ENCODE assay signal across 14 cellular contexts in genomic region chr9:36152741-36153438, GRCh38. TPM values are rescaled to one million over a fixed set of nuclear protein-coding genes. Genes with fewer than 3 reads are reported as not detected.
DNase-seq lines count a peak whose midpoint lies in the region; ATAC-seq and TF ChIP-seq lines count a peak whose summit lies in the region.
"Had no signal": no experiment of that assay in that cellular context is flagged by ENCODE, and none has a peak within 500 bp of the region (broad histone marks: within the 10 kb centered on the region; RNA-seq: fewer than 3 reads in every experiment).

No MANE protein-coding gene starts in this region.

- no peaks in the 10 kb centered on the region for H3K9me3 ChIP-seq in lower lobe of right lung
- peaks cover 1% of the 10 kb centered on the region for H3K9me3 ChIP-seq in thymus (ENCODE audit: control insufficient read depth)
- H3K9me3 ChIP-seq: thyroid gland had no signal

- peak overlapping the region; percentile 44 for H3K27ac Mint-ChIP-seq in activated T-cell treated with anti-CD3 and anti-CD28 coated beads, Interleukin-2, amount 50 U/mL, for 24 hours
- peak overlapping the region; percentile 96 for H3K27ac Mint-ChIP-seq in activated CD4-positive, alpha-beta memory T cell treated with anti-CD3 and anti-CD28 coated beads for 36 hours

- no peak overlapping the region for H3K4me3 Mint-ChIP-seq in activated T-cell treated with anti-CD3 and anti-CD28 coated beads, Interleukin-2, amount 50 U/mL, for 24 hours
- no peak overlapping the region for H3K4me3 Mint-ChIP-seq in activated CD4-positive, alpha-beta memory T cell treated with anti-CD3 and anti-CD28 coated beads for 36 hours

- TF ChIP-seq CTCF in lower lobe of right lung (IDR thresholded peaks at IDR 0.05), result no peak

- no peak overlapping the region for H3K4me3 ChIP-seq in lower lobe of right lung
- no peak overlapping the region for H3K4me3 ChIP-seq in thymus (ENCODE audit: low read length)
- H3K4me3 ChIP-seq: PC-9, psoas muscle, thyroid gland had no signal

- peaks cover 15% of the 10 kb centered on the region for H3K36me3 Mint-ChIP-seq in activated T-cell treated with anti-CD3 and anti-CD28 coated beads, Interleukin-2, amount 50 U/mL, for 24 hours (ENCODE audit: low read depth)
- H3K36me3 Mint-ChIP-seq in activated CD4-positive, alpha-beta memory T cell treated with anti-CD3 and anti-CD28 coated beads for 36 hours, result peaks cover 10% of the 10 kb centered on the region

- peaks cover 80% of the 10 kb centered on the region for H3K4me1 ChIP-seq in lower lobe of right lung
- H3K4me1 ChIP-seq in thymus (ENCODE audit: control insufficient read depth, insufficient read depth, low read length), result peaks cover 35% of the 10 kb centered on the region

- H3K36me3 ChIP-seq in lower lobe of right lung (peaks cover 26% of the 10 kb centered on the region), thymus (ENCODE audit: control insufficient read depth, insufficient read depth) (no peaks in the 10 kb centered on the region)
- H3K36me3 ChIP-seq: thyroid gland had no signal

- ATAC-seq in lower lobe of right lung (no peak), GM21423 (IDR thresholded peaks at IDR 0.05; ENCODE audit: unreplicated experiment) (no peak)
- ATAC-seq: left lobe of liver, psoas muscle had no signal

- WGBS in thymus, result 96% methylated on average over 10 of the region's 10 CpGs

- H3K27me3 Mint-ChIP-seq in activated T-cell treated with anti-CD3 and anti-CD28 coated beads, Interleukin-2, amount 50 U/mL, for 24 hours, result no peaks in the 10 kb centered on the region
- H3K27me3 Mint-ChIP-seq in activated CD4-positive, alpha-beta memory T cell treated with anti-CD3 and anti-CD28 coated beads for 36 hours, result no peaks in the 10 kb centered on the region

- intact Hi-C loops in activated CD4-positive, alpha-beta memory T cell treated with anti-CD3 and anti-CD28 coated beads for 36 hours (cut with micrococcal nuclease), result loop anchor here (1.0 to 5.0 kb wide), 4 partner anchors 9 to 146 kb away; partner anchors contain the start of gene GLIPR2
- intact Hi-C loops in lower lobe of right lung (cut with DNase I), result no loop called here

- CTCF ChIA-PET in activated CD4-positive, alpha-beta memory T cell treated with anti-CD3 and anti-CD28 coated beads for 36 hours (lab: Charles Lee), result interaction anchor here (0.9 to 2.2 kb wide), 3 partner anchors 13 to 51 kb away, joined by 4 to 8 read pairs (median 5); no protein-coding TSS in a partner anchor

- POLR2A ChIA-PET in activated CD4-positive, alpha-beta memory T cell treated with anti-CD3 and anti-CD28 coated beads for 36 hours (lab: Charles Lee), result interaction anchor here (0.7 to 1.0 kb wide), 3 partner anchors 10 to 82 kb away, joined by 3 to 5 read pairs (median 4); partner anchors contain the start of gene CLTA

- H3K27ac ChIP-seq in lower lobe of right lung (peak overlapping the region; percentile 55), thymus (ENCODE audit: low read depth) (peak overlapping the region; percentile 52)
- H3K27ac ChIP-seq: PC-9, psoas muscle had no signal

- H3K27me3 ChIP-seq in lower lobe of right lung (ENCODE audit: low read depth) (no peaks in the 10 kb centered on the region), thymus (ENCODE audit: control insufficient read depth, insufficient read depth) (no peaks in the 10 kb centered on the region)
- H3K27me3 ChIP-seq: thyroid gland had no signal

- no peak for DNase-seq in activated T-cell treated with anti-CD3 and anti-CD28 coated beads, Interleukin-2, amount 50 U/mL, for 24 hours
- DNase-seq in activated T-cell treated with anti-CD3 and anti-CD28 coated beads for 4 hours, result no peak
- no peak for DNase-seq in activated CD4-positive, alpha-beta memory T cell treated with anti-CD3 and anti-CD28 coated beads for 36 hours
- no peak for DNase-seq in lower lobe of right lung
- DNase-seq in DMS 273 (lab: John Stamatoyannopoulos, UW; ENCODE audit: unreplicated experiment), result no peak
- DNase-seq in NCI-H748 (lab: John Stamatoyannopoulos, UW; ENCODE audit: unreplicated experiment), result no peak
- DNase-seq: anterior cingulate cortex, GDM1, PC-9, psoas muscle, thyroid gland had no signal

- peaks cover 64% of the 10 kb centered on the region for H3K4me1 Mint-ChIP-seq in activated T-cell treated with anti-CD3 and anti-CD28 coated beads, Interleukin-2, amount 50 U/mL, for 24 hours (ENCODE audit: low read depth)
- H3K4me1 Mint-ChIP-seq in activated CD4-positive, alpha-beta memory T cell treated with anti-CD3 and anti-CD28 coated beads for 36 hours (ENCODE audit: low read depth), result peaks cover 54% of the 10 kb centered on the region

- H3K9me3 Mint-ChIP-seq in activated T-cell treated with anti-CD3 and anti-CD28 coated beads, Interleukin-2, amount 50 U/mL, for 24 hours, result peaks cover 3% of the 10 kb centered on the region
- H3K9me3 Mint-ChIP-seq in activated CD4-positive, alpha-beta memory T cell treated with anti-CD3 and anti-CD28 coated beads for 36 hours, result peaks cover 4% of the 10 kb centered on the region

RNA-seq across cellular contexts. Expression of gene CCIN, which starts 16.3 kb away (rescaled TPM):
- not detected for total RNA-seq in activated CD4-positive, alpha-beta memory T cell treated with anti-CD3 and anti-CD28 coated beads for 36 hours
- 0.18 TPM for total RNA-seq in lower lobe of right lung
- polyA plus RNA-seq in thymus, result 0.05 TPM
- total RNA-seq: left lobe of liver, PC-9, psoas muscle had no signal

RNA-seq across cellular contexts. Expression of gene GLIPR2, which starts 16.4 kb away (rescaled TPM):
- 10 to 100 TPM; 24.7 to 25.8 TPM for total RNA-seq in activated CD4-positive, alpha-beta memory T cell treated with anti-CD3 and anti-CD28 coated beads for 36 hours
- total RNA-seq in lower lobe of right lung, result 108 TPM
- polyA plus RNA-seq in thymus, result 27.0 TPM

RNA-seq across cellular contexts. Expression of gene CLTA, which starts 37.8 kb away (rescaled TPM):
- 100 to 1,000 TPM; 139 to 144 TPM for total RNA-seq in activated CD4-positive, alpha-beta memory T cell treated with anti-CD3 and anti-CD28 coated beads for 36 hours
- total RNA-seq in lower lobe of right lung, result 177 TPM
- polyA plus RNA-seq in thymus, result 131 TPM
